In the genomic region with DNA sequence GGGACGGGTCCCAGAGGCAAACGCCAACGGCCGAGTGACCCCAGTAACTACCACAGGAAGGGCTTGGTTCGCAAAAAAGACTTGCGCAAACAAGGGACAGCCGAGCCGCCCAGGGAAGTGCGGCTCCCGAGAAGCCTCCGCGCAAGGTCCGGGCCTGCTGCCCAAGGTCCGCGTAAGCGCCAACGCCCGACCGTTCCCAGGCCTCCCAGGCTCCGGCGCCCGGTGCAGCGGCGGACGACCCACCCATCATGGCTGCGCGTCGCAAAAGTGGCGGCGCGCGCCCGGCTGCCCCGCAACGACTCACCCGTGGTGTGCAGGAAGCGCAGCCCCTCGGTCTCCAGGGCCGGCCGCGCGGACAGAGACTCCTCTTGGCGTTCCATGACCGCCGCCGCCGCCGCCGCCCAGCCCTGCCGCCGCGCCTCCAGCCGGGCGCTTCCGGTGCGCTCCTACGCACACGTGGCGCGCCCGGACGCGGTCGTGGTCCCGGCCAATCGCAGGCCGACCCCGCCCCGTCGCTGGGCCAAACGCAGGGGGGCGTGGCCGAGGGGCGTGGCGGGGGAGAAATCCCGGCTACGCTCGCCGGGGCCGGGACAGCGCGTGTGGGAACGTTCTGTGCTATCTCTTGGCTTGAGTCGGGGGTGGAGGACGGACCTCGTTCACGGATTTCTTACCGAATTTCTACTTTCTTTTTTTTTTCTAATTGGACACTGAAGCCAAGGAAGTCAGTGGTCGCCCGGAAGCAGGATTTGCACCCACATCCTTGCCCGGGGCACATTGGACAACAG, we compare ENCODE assay signal across 8 cellular contexts. TPM values are rescaled to one million over a fixed set of nuclear protein-coding genes. Genes with fewer than 3 reads are reported as not detected.
A peak's percentile ranks its signal among the peaks of the same experiment; 100 is the strongest.
DNase-seq lines count a peak whose midpoint lies in the region; ATAC-seq and TF ChIP-seq lines count a peak whose summit lies in the region.

A gene with protein sequence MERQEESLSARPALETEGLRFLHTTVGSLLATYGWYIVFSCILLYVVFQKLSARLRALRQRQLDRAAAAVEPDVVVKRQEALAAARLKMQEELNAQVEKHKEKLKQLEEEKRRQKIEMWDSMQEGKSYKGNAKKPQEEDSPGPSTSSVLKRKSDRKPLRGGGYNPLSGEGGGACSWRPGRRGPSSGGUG (minus strand): TSS at position 448 of the 785 bp plus-strand sequence. CDS start 68 bp downstream, at position 380.

- peak within 1 kb of the TSS; percentile 38 for H3K27ac ChIP-seq in OCI-LY7 (ENCODE audit: low read depth, low read length, poor library complexity, severe bottlenecking)

- DNase-seq in COR-L47 (lab: John Stamatoyannopoulos, UW) (peak; percentile 89), HPDE6-E6E7 (ENCODE audit: extremely low spot score) (peak; percentile 82), OCI-LY7 (ENCODE audit: low spot score) (peak; percentile 92), activated T-cell treated with anti-CD3 and anti-CD28 coated beads for 4 hours (peak; percentile 84), epithelial cell of esophagus (ENCODE audit: low read depth) (peak; percentile 95), mucosa of descending colon (peak; percentile 93 to 97 (median 96))
- peak; percentile 89 for DNase-seq in stimulated activated CD8-positive, alpha-beta memory T cell treated with anti-CD3 and anti-CD28 coated beads, Interleukin-4, amount 100 ng/mL, for 24 hours (ENCODE audit: low read depth)

- TF ChIP-seq CTCF in OCI-LY7 (conservative IDR thresholded peaks at IDR 0.05; ENCODE audit: low read length), result no peak
- no peak for TF ChIP-seq CTCF in epithelial cell of esophagus (IDR thresholded peaks at IDR 0.05; ENCODE audit: insufficient read depth, low read depth, low read length, missing control alignments)
- no peak for TF ChIP-seq CTCF in mucosa of descending colon (IDR thresholded peaks at IDR 0.05)

- H3K4me2 ChIP-seq in OCI-LY7 (ENCODE audit: low read length), result peak within 1 kb of the TSS; percentile 100

- no TSS peak for BruUV-seq in OCI-LY7 (replicated peaks; lab: Mats Ljungman, UMichigan)

- no peaks in the 10 kb centered on the region for H3K9me2 ChIP-seq in OCI-LY7 (ENCODE audit: insufficient read depth, low read length)

- CTCF ChIA-PET in OCI-LY7 (lab: Charles Lee; ENCODE audit: unreplicated experiment), result no interaction called here

- H3K36me3 ChIP-seq in OCI-LY7 (ENCODE audit: insufficient read depth, low read length), result peaks cover 69% of the 10 kb centered on the region
- peaks cover 17% of the 10 kb centered on the region for H3K36me3 ChIP-seq in mucosa of descending colon (ENCODE audit: low read depth)

- peak within 1 kb of the TSS; percentile 98 for H3K4me3 ChIP-seq in OCI-LY7 (ENCODE audit: low read depth, low read length, poor library complexity, severe bottlenecking)
- H3K4me3 ChIP-seq in epithelial cell of esophagus (ENCODE audit: low read length), result peak within 1 kb of the TSS; percentile 86
- peak within 1 kb of the TSS; percentile 84 for H3K4me3 ChIP-seq in mucosa of descending colon

- peak; percentile 84 for ATAC-seq in GM19467 (IDR thresholded peaks at IDR 0.05; ENCODE audit: unreplicated experiment)
- ATAC-seq in mucosa of descending colon, result peak; percentile 94

- POLR2A ChIA-PET in OCI-LY7 (lab: Charles Lee), result interaction anchor here (1.0 to 1.4 kb wide), 2 partner anchors 16 to 17 kb away, joined by 5 to 12 read pairs; a partner anchor contains a TSS

- peak within 1 kb of the TSS; percentile 59 for H2AFZ ChIP-seq in OCI-LY7 (ENCODE audit: low read length)

- peaks cover 17% of the 10 kb centered on the region; the same call in 1 of the 2 replicates for H3K79me2 ChIP-seq in OCI-LY7 (ENCODE audit: insufficient read depth, low read depth, low read length)

- no peaks in the 10 kb centered on the region for H3K9me3 ChIP-seq in OCI-LY7 (ENCODE audit: low read length)
- no peaks in the 10 kb centered on the region for H3K9me3 ChIP-seq in mucosa of descending colon

- H3K4me1 ChIP-seq in OCI-LY7 (ENCODE audit: insufficient read depth, low read length, poor library complexity, severe bottlenecking) (peaks cover 14% of the 10 kb centered on the region), mucosa of descending colon (ENCODE audit: low read depth) (peaks cover 29% of the 10 kb centered on the region)

- no peaks in the 10 kb centered on the region; the same call in 1 of the 2 replicates for H4K20me1 ChIP-seq in OCI-LY7 (ENCODE audit: insufficient read depth, low read length)

- intact Hi-C loops in OCI-LY7 (cut with micrococcal nuclease; ENCODE audit: unreplicated experiment), result loop anchor here (2.0 kb wide), 1 partner anchor 16 kb away; no protein-coding TSS in a partner anchor
- intact Hi-C loops in mucosa of descending colon (cut with DNase I, micrococcal nuclease), result no loop called here

RNA-seq across cellular contexts. Expression of the gene that starts here (rescaled TPM):
- total RNA-seq in OCI-LY7 (2014; rRNA removed; shearing (Covaris generic)), result 29.1 and 31.1 TPM in 2 replicates
- 36.1 and 36.5 TPM in 2 replicates for total RNA-seq in OCI-LY7 (2022)
- total RNA-seq in mucosa of descending colon, result 100 to 1,000 TPM in 2 of 3 donors, 10 to 100 TPM in 1; 78.7 to 118 (median 115) TPM

Comparison
In these comparisons a context has a peak if more than half of its experiments do, and no peak if none do; other contexts are left out.
1. Peak in every context shown above with its lines: DNase-seq, ATAC-seq, H3K4me3 ChIP-seq and H3K27ac ChIP-seq.